8 cellular contexts compared by ENCODE assay signal in the genomic region with DNA sequence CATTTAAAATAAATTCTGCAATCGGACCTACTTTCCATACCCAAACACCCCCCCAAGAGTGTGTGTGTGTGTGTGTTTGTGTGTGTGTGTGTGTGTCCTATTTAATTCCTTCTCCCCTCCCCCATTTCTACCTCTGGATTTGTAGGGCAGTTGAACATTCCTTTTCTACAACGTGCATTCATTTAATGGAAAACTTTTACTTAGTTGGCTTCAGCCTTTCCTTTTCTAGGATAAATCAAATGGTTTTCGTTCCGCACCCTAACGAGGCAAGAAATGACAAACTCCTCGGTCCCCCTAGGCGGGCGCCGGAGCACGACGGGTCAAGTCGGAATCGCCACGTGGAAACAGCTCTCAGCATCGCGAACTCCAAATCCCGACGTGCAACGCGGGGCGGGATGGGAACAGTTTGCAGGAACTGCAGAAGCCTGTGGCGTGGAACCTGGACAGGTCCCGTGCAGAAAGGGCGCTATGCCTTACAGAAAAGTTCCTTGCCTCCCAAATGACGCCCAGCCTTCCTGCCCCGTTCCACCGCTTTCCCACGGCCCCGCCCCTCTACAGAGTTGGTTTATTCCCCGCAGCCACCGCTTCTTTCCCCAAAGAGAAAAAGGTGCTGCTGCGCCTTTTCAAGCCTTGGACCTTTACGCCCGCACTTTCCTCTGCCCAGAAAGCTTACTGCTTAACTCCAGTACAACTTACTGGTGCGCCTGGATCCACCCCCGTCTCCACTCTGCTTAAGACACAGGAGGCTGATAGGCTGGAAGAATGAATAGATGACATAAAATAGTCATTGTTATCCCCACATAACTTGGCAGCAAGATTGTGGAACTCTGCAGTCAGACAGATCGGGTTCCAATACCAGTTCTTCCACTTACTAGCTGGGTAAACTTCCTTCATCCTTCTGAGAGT. TPM values are rescaled to one million over a fixed set of nuclear protein-coding genes. Genes with fewer than 3 reads are reported as not detected.
DNase-seq lines count a peak whose midpoint lies in the region; ATAC-seq, FAIRE-seq and TF ChIP-seq lines count a peak whose summit lies in the region.

No MANE protein-coding gene starts in this region.

- CTCF ChIA-PET in BJ (lab: Yijun Ruan, JAX), result interaction anchor here (1.0 to 3.5 kb wide), 6 partner anchors 11 to 236 kb away, joined by 3 to 24 read pairs (median 5); partner anchors contain the start of gene EEF1AKMT4
- CTCF ChIA-PET in T-cell (lab: Charles Lee), result interaction anchor here in 1 of 2 donors (2.2 kb wide), 1 partner anchor 11 kb away, joined by 8 read pairs; no protein-coding TSS in a partner anchor
- CTCF ChIA-PET in K562 (lab: Yijun Ruan, JAX; ENCODE audit: low intra/inter-chr PET ratio), result interaction anchor here (0.7 kb wide), 1 partner anchor 106 kb away, joined by 3 read pairs; no protein-coding TSS in a partner anchor

- peaks cover 3% of the 10 kb centered on the region; the same call in 1 of the 2 replicates for H3K36me3 ChIP-seq in BJ (ENCODE audit: control insufficient read depth, insufficient read depth, low read length)
- H3K36me3 ChIP-seq in K562 (ENCODE audit: control insufficient read depth, insufficient read depth, low read length), result peaks cover 25% of the 10 kb centered on the region; the same call in 2 of the 3 replicates
- H3K36me3 ChIP-seq in psoas muscle (ENCODE audit: insufficient read depth in 1 of 2, low read depth in 1 of 2), result peaks cover 3 to 22% of the 10 kb centered on the region in 2 donors

- peak overlapping the region; percentile 91 to 98 (median 97) for H3K4me3 Mint-ChIP-seq in T-cell

- no peaks in the 10 kb centered on the region for H3K36me3 Mint-ChIP-seq in T-cell

- H3K4me1 ChIP-seq in K562 (replicated peaks in 1 of 2; ENCODE audit: control insufficient read depth in 2 of 2, insufficient read depth in 2 of 2, low read length in 2 of 2), result peaks cover 7 to 13% of the 10 kb centered on the region in 2 experiments; a peak in 4 of 5 replicates
- H3K4me1 ChIP-seq in psoas muscle, result peaks cover 11% of the 10 kb centered on the region

- H3K4me2 ChIP-seq in K562 (ENCODE audit: insufficient read depth, low read length), result peak overlapping the region; percentile 100

- H3K9ac ChIP-seq in K562 (ENCODE audit: insufficient read depth in 1 of 2, low read depth in 2 of 2, low read length in 2 of 2), result peak overlapping the region; percentile 99 to 100

- under 1% methylated on average over 37 of the region's 37 CpGs for WGBS in K562 (ENCODE audit: insufficient coverage, low coverage, missing lambda C conversion rate)
- WGBS in psoas muscle, 3 donors, result 1 to 2% (median 1%) methylated on average over 36 to 37 of the region's 37 CpGs

- H3K9me3 Mint-ChIP-seq in T-cell, result no peaks in the 10 kb centered on the region

- no peaks in the 10 kb centered on the region for H3K9me3 ChIP-seq in K562 (replicated peaks; ENCODE audit: control insufficient read depth, insufficient read depth, low read depth, low read length)
- no peaks in the 10 kb centered on the region for H3K9me3 ChIP-seq in psoas muscle

- H3K9me1 ChIP-seq in K562 (ENCODE audit: control insufficient read depth, insufficient read depth, low read length), result no peaks in the 10 kb centered on the region

- no peaks in the 10 kb centered on the region for H4K20me1 ChIP-seq in K562 (replicated peaks; ENCODE audit: control insufficient read depth, insufficient read depth, low read length)

- H3K27ac Mint-ChIP-seq in T-cell, result peak overlapping the region; percentile 95 to 97

- FAIRE-seq in K562 (lab: Jason Lieb, UNC), result peak; percentile 72

- intact Hi-C loops in K562 (cut with micrococcal nuclease), result loop anchor here (2.0 to 5.0 kb wide), 3 partner anchors 21 to 113 kb away; partner anchors contain the start of genes ALG3, DVL3 and EEF1AKMT4
- intact Hi-C loops in psoas muscle (cut with DNase I), result loop anchor here in 1 of 2 donors (2.0 to 5.0 kb wide), 2 partner anchors 21 to 117 kb away; partner anchors contain the start of genes ABCC5 and DVL3

- H2AFZ ChIP-seq in K562 (ENCODE audit: low read depth, low read length), result peak overlapping the region; percentile 95

- POLR2A ChIA-PET in BJ (lab: Charles Lee), result interaction anchor here (0.6 kb wide), 1 partner anchor 119 kb away, joined by 3 read pairs; no protein-coding TSS in a partner anchor
- POLR2A ChIA-PET in T-cell (lab: Charles Lee), result interaction anchor here in 1 of 2 donors (0.6 kb wide), 2 partner anchors 91 to 181 kb away, joined by 3 to 7 read pairs; no protein-coding TSS in a partner anchor
- POLR2A ChIA-PET in K562 (lab: Yijun Ruan, JAX), result interaction anchor here (0.6 to 3.9 kb wide), 8 partner anchors 9 to 238 kb away, joined by 3 to 48 read pairs (median 6); partner anchors contain the start of genes ABCC5 and DVL3

- peaks cover 54% of the 10 kb centered on the region for H3K79me2 ChIP-seq in K562 (ENCODE audit: control insufficient read depth, insufficient read depth, low read length)

- H3K27me3 ChIP-seq in BJ (ENCODE audit: control insufficient read depth, insufficient read depth, low read length) (no peaks in the 10 kb centered on the region), K562 (ENCODE audit: control insufficient read depth in 2 of 2, insufficient read depth in 2 of 2, low read length in 2 of 2) (no peaks in the 10 kb centered on the region; a peak in 1 of 5 replicates), psoas muscle (ENCODE audit: insufficient read depth in 3 of 3, low read length in 2 of 3) (no peaks in the 10 kb centered on the region)

- DNase-seq in BJ (ENCODE audit: low read depth) (no peak), NCI-H1417 treated with DMSO at 0.1 percent for 48 hours (lab: John Stamatoyannopoulos, UW) (peak; percentile 15), T-cell (peak in 17 of 34 experiments; percentile 8 to 40 (median 15)), K562 (ENCODE audit: extremely low read depth in 1 of 4, low spot score in 3 of 4) (peak; percentile 61 to 93 (median 70)), hippocampal formation (lab: John Stamatoyannopoulos, UW) (peak; percentile 76), psoas muscle (peak; percentile 88 to 90)

- no peaks in the 10 kb centered on the region for H3K27me3 Mint-ChIP-seq in T-cell

- TF ChIP-seq CTCF in BJ (IDR thresholded peaks at IDR 0.05; ENCODE audit: insufficient read depth, low read depth, low read length) (no peak), K562 (IDR thresholded peaks at IDR 0.05 in 2 of 3, conservative IDR thresholded peaks at IDR 0.05 in 1 of 3; ENCODE audit: insufficient read depth in 2 of 3, low read depth in 1 of 3, low read length in 3 of 3) (no peak), psoas muscle (IDR thresholded peaks at IDR 0.05) (no peak)

- TF ChIP-seq RAD21 in K562 (CRISPR knock-in tag; conservative IDR thresholded peaks at IDR 0.05 in 1 of 2, IDR thresholded peaks at IDR 0.05 in 1 of 2), result peak in 1 of 2 experiments; percentile 14; a peak in 1 of 4 replicates

- in situ Hi-C loops in K562 (cut with MboI), result no loop called here

- BruUV-seq in K562 (replicated peaks; lab: Mats Ljungman, UMichigan), result no TSS peak

- peak; percentile 69 for TF ChIP-seq POLR2A in K562 (conservative IDR thresholded peaks at IDR 0.05)

- peaks cover 33 to 50% (median 36%) of the 10 kb centered on the region in 3 donors for H3K4me1 Mint-ChIP-seq in T-cell

- ATAC-seq in GM19463 (IDR thresholded peaks at IDR 0.05; ENCODE audit: unreplicated experiment), result peak; percentile 43
- peak in 3 of 4 experiments; percentile 1 to 11 (median 1) for ATAC-seq in T-cell (replicated peaks in 1 of 4)
- ATAC-seq in K562, result peak; percentile 82
- ATAC-seq in psoas muscle, result peak; percentile 79 to 89 (median 84)
- ATAC-seq in GM21367 (IDR thresholded peaks at IDR 0.05; ENCODE audit: unreplicated experiment), result no peak

- H3K4me3 ChIP-seq in BJ (ENCODE audit: low read depth, low read length) (peak overlapping the region; percentile 85), K562 (peak overlapping the region; percentile 97), psoas muscle (peak overlapping the region; percentile 96)

- no peak; the same call in 1 of the 2 replicates for TF ChIP-seq EP300 in K562 (IDR thresholded peaks at IDR 0.05; ENCODE audit: low read length)

- H3K27ac ChIP-seq in K562 (ENCODE audit: extremely low read depth, low read depth, low read length) (peak overlapping the region; percentile 92), psoas muscle (peak overlapping the region; percentile 93)

RNA-seq across cellular contexts. Expression of gene EIF2B5, which starts 1.1 kb away (rescaled TPM):
- 31.0 and 32.9 TPM in 2 replicates for polyA plus RNA-seq in BJ (2011; rRNA removed)
- polyA minus RNA-seq in BJ (2011; rRNA and poly(A)+ RNA removed), result 21.1 and 26.6 TPM in 2 replicates
- 10 to 100 TPM; 57.8 to 74.3 (median 72.3) TPM for total RNA-seq in T-cell
- total RNA-seq in K562 (2011; cell fraction: chromatin; rRNA removed; ENCODE audit: low replicate concordance), result 169 and 262 TPM in 2 replicates
- total RNA-seq in K562 (2011; cell fraction: nucleolus; rRNA removed), result 136 and 137 TPM in 2 replicates
- total RNA-seq in K562 (2011; cell fraction: nucleoplasm; rRNA removed), result 121 and 132 TPM in 2 replicates
- total RNA-seq in K562 (2014; rRNA removed), result 66.4 and 91.1 TPM in 2 replicates
- 70.4 and 70.8 TPM in 2 replicates for total RNA-seq in K562 (2014; rRNA removed; fragmentation: Illumina TruSeq; extraction: Trizol)
- 71.8 and 74.0 TPM in 2 replicates for total RNA-seq in K562 (2015; rRNA removed; fragmentation: Illumina TruSeq; extraction: Trizol)
- total RNA-seq in K562 (2021), result 62.9 and 67.5 TPM in 2 replicates
- 76.8 and 87.2 TPM in 2 replicates for polyA plus RNA-seq in K562 (2011; rRNA removed)
- polyA plus RNA-seq in K562 (2011; cell fraction: cytosol; rRNA removed), result 59.9 and 66.1 TPM in 2 replicates
- 209 and 258 TPM in 2 replicates for polyA plus RNA-seq in K562 (2011; cell fraction: nucleus; rRNA removed)
- polyA plus RNA-seq in K562 (2012), result 55.0 and 58.2 TPM in 2 replicates
- polyA plus RNA-seq in K562 (2014; fragmentation: Illumina TruSeq; extraction: Trizol), result 70.9 and 75.5 TPM in 2 replicates
- polyA plus RNA-seq in K562 (2014; fragmentation: Nextera tagmentation; extraction: Ambion mirVana), result 10 to 100 TPM; 19.1 to 31.8 TPM
- 92.4 and 95.6 TPM in 2 replicates for polyA plus RNA-seq in K562 (2014; rRNA removed)
- 70.4 and 76.8 TPM in 2 replicates for polyA minus RNA-seq in K562 (2011; rRNA and poly(A)+ RNA removed)
- polyA minus RNA-seq in K562 (2011; cell fraction: cytosol; rRNA and poly(A)+ RNA removed), result 21.8 and 27.8 TPM in 2 replicates
- polyA minus RNA-seq in K562 (2011; cell fraction: nucleus; rRNA and poly(A)+ RNA removed), result 59.4 and 76.5 TPM in 2 replicates
- 10 to 100 TPM; 44.0 to 55.1 (median 50.0) TPM for total RNA-seq in psoas muscle
- 100 to 1,000 TPM in 1 of 3 donors, 10 to 100 TPM in 2; 61.4 to 101 (median 80.3) TPM for polyA plus RNA-seq in psoas muscle

RNA-seq across cellular contexts. Expression of gene DVL3, which starts 21.1 kb away (rescaled TPM):
- polyA plus RNA-seq in BJ (2011; rRNA removed) (24.4 and 33.9 TPM in 2 replicates), K562 (2011; rRNA removed) (20.1 and 28.7 TPM in 2 replicates), K562 (2014; fragmentation: Illumina TruSeq; extraction: Trizol) (44.3 and 44.8 TPM in 2 replicates), K562 (2014; fragmentation: Nextera tagmentation; extraction: Ambion mirVana) (1 to 10 TPM; 3.1 to 5.4 TPM), K562 (2014; rRNA removed) (42.8 and 46.6 TPM in 2 replicates), psoas muscle (10 to 100 TPM; 32.3 to 57.6 (median 36.1) TPM)
- polyA minus RNA-seq in BJ (2011; rRNA and poly(A)+ RNA removed), result 52.9 and 59.4 TPM in 2 replicates
- total RNA-seq in T-cell (10 to 100 TPM; 33.8 to 60.2 (median 51.2) TPM), K562 (2014; rRNA removed) (25.7 and 26.5 TPM in 2 replicates), K562 (2014; rRNA removed; fragmentation: Illumina TruSeq; extraction: Trizol) (8.7 and 9.8 TPM in 2 replicates), K562 (2015; rRNA removed; fragmentation: Illumina TruSeq; extraction: Trizol) (16.0 and 17.2 TPM in 2 replicates), K562 (2021) (54.4 and 57.9 TPM in 2 replicates), psoas muscle (10 to 100 TPM; 46.7 to 57.2 (median 47.7) TPM)
- 88.9 and 157 TPM in 2 replicates for total RNA-seq in K562 (2011; cell fraction: chromatin; rRNA removed; ENCODE audit: low replicate concordance)
- total RNA-seq in K562 (2011; cell fraction: nucleolus; rRNA removed), result 73.2 and 83.2 TPM in 2 replicates
- total RNA-seq in K562 (2011; cell fraction: nucleoplasm; rRNA removed), result 65.6 and 69.9 TPM in 2 replicates
- polyA plus RNA-seq in K562 (2011; cell fraction: cytosol; rRNA removed), result 24.9 and 26.6 TPM in 2 replicates
- 70.4 and 103 TPM in 2 replicates for polyA plus RNA-seq in K562 (2011; cell fraction: nucleus; rRNA removed)
- 39.3 and 52.8 TPM in 2 replicates for polyA plus RNA-seq in K562 (2012)
- 14.5 and 16.5 TPM in 2 replicates for polyA minus RNA-seq in K562 (2011; rRNA and poly(A)+ RNA removed)
- 29.0 and 36.2 TPM in 2 replicates for polyA minus RNA-seq in K562 (2011; cell fraction: cytosol; rRNA and poly(A)+ RNA removed)
- 20.6 and 36.3 TPM in 2 replicates for polyA minus RNA-seq in K562 (2011; cell fraction: nucleus; rRNA and poly(A)+ RNA removed)

RNA-seq across cellular contexts. Expression of gene HTR3E, which starts 37.2 kb away (rescaled TPM):
- polyA plus RNA-seq in BJ (2011; rRNA removed) (not detected in 2 replicates), K562 (2011; rRNA removed) (not detected in 2 replicates), K562 (2014; fragmentation: Illumina TruSeq; extraction: Trizol) (not detected in 2 replicates), K562 (2014; fragmentation: Nextera tagmentation; extraction: Ambion mirVana) (not detected), K562 (2014; rRNA removed) (not detected in 2 replicates), psoas muscle (under 1 TPM in 1 of 3 donors, not detected in 2; 0.01 TPM)
- not detected in 2 replicates for polyA minus RNA-seq in BJ (2011; rRNA and poly(A)+ RNA removed)
- total RNA-seq in T-cell (not detected), K562 (2014; rRNA removed) (not detected in 2 replicates), K562 (2014; rRNA removed; fragmentation: Illumina TruSeq; extraction: Trizol) (not detected in 2 replicates), K562 (2015; rRNA removed; fragmentation: Illumina TruSeq; extraction: Trizol) (not detected in 2 replicates), K562 (2021) (not detected in 2 replicates), psoas muscle (not detected)
- not detected in 2 replicates for total RNA-seq in K562 (2011; cell fraction: chromatin; rRNA removed; ENCODE audit: low replicate concordance)
- not detected in 2 replicates for total RNA-seq in K562 (2011; cell fraction: nucleolus; rRNA removed)
- total RNA-seq in K562 (2011; cell fraction: nucleoplasm; rRNA removed), result not detected in 2 replicates
- not detected in 2 replicates for polyA plus RNA-seq in K562 (2011; cell fraction: cytosol; rRNA removed)
- not detected in 2 replicates for polyA plus RNA-seq in K562 (2011; cell fraction: nucleus; rRNA removed)
- 0.04 TPM in 1 of 2 replicates, not detected in the other for polyA plus RNA-seq in K562 (2012)
- polyA minus RNA-seq in K562 (2011; rRNA and poly(A)+ RNA removed), result not detected in 2 replicates
- not detected in 2 replicates for polyA minus RNA-seq in K562 (2011; cell fraction: cytosol; rRNA and poly(A)+ RNA removed)
- not detected in 2 replicates for polyA minus RNA-seq in K562 (2011; cell fraction: nucleus; rRNA and poly(A)+ RNA removed)

RNA-seq across cellular contexts. Expression of gene AP2M1, which starts 40.6 kb away (rescaled TPM):
- polyA plus RNA-seq in BJ (2011; rRNA removed) (1,059 and 1,761 TPM in 2 replicates), K562 (2011; rRNA removed) (505 and 704 TPM in 2 replicates), K562 (2014; fragmentation: Illumina TruSeq; extraction: Trizol) (400 and 440 TPM in 2 replicates), K562 (2014; fragmentation: Nextera tagmentation; extraction: Ambion mirVana) (100 to 1,000 TPM; 118 to 252 TPM), K562 (2014; rRNA removed) (275 and 325 TPM in 2 replicates), psoas muscle (100 to 1,000 TPM; 166 to 299 (median 285) TPM)
- 473 and 533 TPM in 2 replicates for polyA minus RNA-seq in BJ (2011; rRNA and poly(A)+ RNA removed)
- total RNA-seq in T-cell (100 to 1,000 TPM; 124 to 196 (median 188) TPM), K562 (2014; rRNA removed) (282 and 320 TPM in 2 replicates), K562 (2014; rRNA removed; fragmentation: Illumina TruSeq; extraction: Trizol) (277 and 296 TPM in 2 replicates), K562 (2015; rRNA removed; fragmentation: Illumina TruSeq; extraction: Trizol) (247 and 250 TPM in 2 replicates), K562 (2021) (367 and 385 TPM in 2 replicates), psoas muscle (100 to 1,000 TPM; 157 to 178 (median 165) TPM)
- total RNA-seq in K562 (2011; cell fraction: chromatin; rRNA removed; ENCODE audit: low replicate concordance), result 357 and 707 TPM in 2 replicates
- total RNA-seq in K562 (2011; cell fraction: nucleolus; rRNA removed), result 352 and 411 TPM in 2 replicates
- total RNA-seq in K562 (2011; cell fraction: nucleoplasm; rRNA removed), result 363 and 369 TPM in 2 replicates
- 307 and 406 TPM in 2 replicates for polyA plus RNA-seq in K562 (2011; cell fraction: cytosol; rRNA removed)
- 576 and 635 TPM in 2 replicates for polyA plus RNA-seq in K562 (2011; cell fraction: nucleus; rRNA removed)
- 764 and 803 TPM in 2 replicates for polyA plus RNA-seq in K562 (2012)
- polyA minus RNA-seq in K562 (2011; rRNA and poly(A)+ RNA removed), result 381 and 396 TPM in 2 replicates
- polyA minus RNA-seq in K562 (2011; cell fraction: cytosol; rRNA and poly(A)+ RNA removed), result 150 and 169 TPM in 2 replicates
- 111 and 158 TPM in 2 replicates for polyA minus RNA-seq in K562 (2011; cell fraction: nucleus; rRNA and poly(A)+ RNA removed)

RNA-seq across cellular contexts. Expression of gene ABCF3, which starts 51.9 kb away (rescaled TPM):
- 65.2 and 82.8 TPM in 2 replicates for polyA plus RNA-seq in BJ (2011; rRNA removed)
- polyA minus RNA-seq in BJ (2011; rRNA and poly(A)+ RNA removed), result 86.4 and 125 TPM in 2 replicates
- 100 to 1,000 TPM; 112 to 145 (median 125) TPM for total RNA-seq in T-cell
- total RNA-seq in K562 (2011; cell fraction: chromatin; rRNA removed; ENCODE audit: low replicate concordance), result 203 and 374 TPM in 2 replicates
- total RNA-seq in K562 (2011; cell fraction: nucleolus; rRNA removed), result 204 and 235 TPM in 2 replicates
- 155 and 178 TPM in 2 replicates for total RNA-seq in K562 (2011; cell fraction: nucleoplasm; rRNA removed)
- total RNA-seq in K562 (2014; rRNA removed), result 47.1 and 54.2 TPM in 2 replicates
- total RNA-seq in K562 (2014; rRNA removed; fragmentation: Illumina TruSeq; extraction: Trizol), result 17.6 and 20.0 TPM in 2 replicates
- 33.6 and 37.7 TPM in 2 replicates for total RNA-seq in K562 (2015; rRNA removed; fragmentation: Illumina TruSeq; extraction: Trizol)
- total RNA-seq in K562 (2021), result 61.9 and 77.9 TPM in 2 replicates
- polyA plus RNA-seq in K562 (2011; rRNA removed), result 45.1 and 59.3 TPM in 2 replicates
- polyA plus RNA-seq in K562 (2011; cell fraction: cytosol; rRNA removed), result 54.7 and 103 TPM in 2 replicates
- 298 and 363 TPM in 2 replicates for polyA plus RNA-seq in K562 (2011; cell fraction: nucleus; rRNA removed)
- polyA plus RNA-seq in K562 (2012), result 47.0 and 54.1 TPM in 2 replicates
- polyA plus RNA-seq in K562 (2014; fragmentation: Illumina TruSeq; extraction: Trizol), result 51.0 and 57.1 TPM in 2 replicates
- polyA plus RNA-seq in K562 (2014; fragmentation: Nextera tagmentation; extraction: Ambion mirVana), result 10 to 100 TPM in 1 of 2 experiments, 1 to 10 TPM in 1; 6.7 to 23.7 TPM
- 65.0 and 68.5 TPM in 2 replicates for polyA plus RNA-seq in K562 (2014; rRNA removed)
- polyA minus RNA-seq in K562 (2011; rRNA and poly(A)+ RNA removed), result 45.4 and 50.7 TPM in 2 replicates
- polyA minus RNA-seq in K562 (2011; cell fraction: cytosol; rRNA and poly(A)+ RNA removed), result 31.0 and 41.5 TPM in 2 replicates
- 96.3 and 137 TPM in 2 replicates for polyA minus RNA-seq in K562 (2011; cell fraction: nucleus; rRNA and poly(A)+ RNA removed)
- total RNA-seq in psoas muscle, result 10 to 100 TPM; 44.1 to 93.0 (median 72.7) TPM
- 100 to 1,000 TPM in 1 of 3 donors, 10 to 100 TPM in 2; 68.5 to 108 (median 79.3) TPM for polyA plus RNA-seq in psoas muscle
